In genomic region chr18:62425465-62426190, GRCh38 we compare ENCODE assay signal across 8 cellular contexts.
DNase-seq lines count a peak whose midpoint lies in the region; ATAC-seq and TF ChIP-seq lines count a peak whose summit lies in the region.

No MANE protein-coding gene starts in this region.

- peak; percentile 59 for ATAC-seq in HG03565 (IDR thresholded peaks at IDR 0.05; ENCODE audit: unreplicated experiment)
- peak; percentile 69 for ATAC-seq in left colon
- no peak for ATAC-seq in HG03280 (IDR thresholded peaks at IDR 0.05; ENCODE audit: unreplicated experiment)

- TF ChIP-seq CTCF in GM12864 (IDR thresholded peaks at IDR 0.05; ENCODE audit: low read depth, low read length, missing control alignments), result peak; percentile 80

- H3K4me3 ChIP-seq in GM12864 (ENCODE audit: low read depth, low read length), result no peak overlapping the region

- peak; percentile 62 for DNase-seq in GM12864 (ENCODE audit: low read depth)
- DNase-seq in NCI-H526 treated with DMSO at 0.1 percent for 48 hours (lab: John Stamatoyannopoulos, UW), result peak; percentile 86
- peak; percentile 23 for DNase-seq in activated CD4-positive, alpha-beta T cell treated with anti-CD3 and anti-CD28 coated beads, Interleukin-2, amount 50 U/mL, for 1 hour
- DNase-seq in dermis microvascular lymphatic vessel endothelial cell (ENCODE audit: low read depth in 2 of 2), result peak; percentile 89 to 97
- DNase-seq in left colon, result peak; percentile 52 to 73
- peak; percentile 16 to 32 (median 20) for DNase-seq in stimulated activated CD4-positive, alpha-beta T cell treated with anti-CD3 and anti-CD28 coated beads, Interleukin-1b, Interleukin-23, amount 100 ng/mL, for 24 hours (ENCODE audit: low read depth in 4 of 4, low spot score in 1 of 4)

- intact Hi-C loops in left colon (cut with DNase I, micrococcal nuclease), result loop anchor here in 1 of 2 donors (5.0 kb wide), 1 partner anchor 157 kb away; no protein-coding TSS in a partner anchor

Comparison
In these comparisons a context has a peak if more than half of its experiments do, and no peak if none do; other contexts are left out.
1. DNase-seq: peak in every context shown above with its lines; median percentile 93 in dermis microvascular lymphatic vessel endothelial cell; 86 in NCI-H526 treated with DMSO at 0.1 percent for 48 hours; 62 in left colon; 62 in GM12864; 23 in activated CD4-positive, alpha-beta T cell treated with anti-CD3 and anti-CD28 coated beads, Interleukin-2, amount 50 U/mL, for 1 hour; 20 in stimulated activated CD4-positive, alpha-beta T cell treated with anti-CD3 and anti-CD28 coated beads, Interleukin-1b, Interleukin-23, amount 100 ng/mL, for 24 hours.